10 cellular contexts compared by ENCODE assay signal in genomic region chr11:86486261-86487030, GRCh38.
DNase-seq lines count a peak whose midpoint lies in the region; ATAC-seq and TF ChIP-seq lines count a peak whose summit lies in the region.
"Had no signal": no experiment of that assay in that cellular context is flagged by ENCODE, and none has a peak within 500 bp of the region (broad histone marks: within the 10 kb centered on the region; RNA-seq: fewer than 3 reads in every experiment).

No MANE protein-coding gene starts in this region.

- CTCF ChIA-PET in activated CD8-positive, alpha-beta memory T cell treated with anti-CD3 and anti-CD28 coated beads, Interleukin-2, amount 10 ng/mL, durations not matched to agents 7 days and 5 days (lab: Charles Lee): no interaction called here

- peaks cover 12% of the 10 kb centered on the region for H3K4me1 Mint-ChIP-seq in activated CD8-positive, alpha-beta memory T cell treated with anti-CD3 and anti-CD28 coated beads, Interleukin-2, amount 10 ng/mL, durations not matched to agents 7 days and 5 days
- peaks cover 16% of the 10 kb centered on the region for H3K4me1 Mint-ChIP-seq in neural crest cell

- TF ChIP-seq POLR2A in tibial nerve (IDR thresholded peaks at IDR 0.05): no peak

- peak; percentile 56 for ATAC-seq in HG02885 (IDR thresholded peaks at IDR 0.05; ENCODE audit: poor library complexity, unreplicated experiment)
- ATAC-seq in activated CD8-positive, alpha-beta memory T cell treated with anti-CD3 and anti-CD28 coated beads, Interleukin-2, amount 10 ng/mL, durations not matched to agents 7 days and 5 days: peak; percentile 86

- DNase-seq in COLO668 (lab: John Stamatoyannopoulos, UW; ENCODE audit: unreplicated experiment): peak; percentile 73
- DNase-seq in activated CD8-positive, alpha-beta memory T cell treated with anti-CD3 and anti-CD28 coated beads, Interleukin-2, amount 10 ng/mL, durations not matched to agents 7 days and 5 days: peak; percentile 58
- DNase-seq in neural crest cell (ENCODE audit: low read depth, low spot score): no peak
- no peak for DNase-seq in COR-L47 (lab: John Stamatoyannopoulos, UW)
- no peak for DNase-seq in tibial nerve (ENCODE audit: low spot score in 2 of 2)
- no peak for DNase-seq in DMS79 treated with DMSO at 0.1 percent for 48 hours (lab: John Stamatoyannopoulos, UW)
- no peak for DNase-seq in stimulated activated naive CD4-positive, alpha-beta T cell (lab: John Stamatoyannopoulos, UW)
- DNase-seq: cerebellar nuclear complex, DMS79 had no signal

- H3K36me3 ChIP-seq in tibial nerve: peaks cover 0 to 7% (median 0%) of the 10 kb centered on the region in 3 donors

- no peaks in the 10 kb centered on the region for H3K36me3 Mint-ChIP-seq in activated CD8-positive, alpha-beta memory T cell treated with anti-CD3 and anti-CD28 coated beads, Interleukin-2, amount 10 ng/mL, durations not matched to agents 7 days and 5 days
- H3K36me3 Mint-ChIP-seq in neural crest cell (ENCODE audit: low read depth): peaks cover 2% of the 10 kb centered on the region

- no peaks in the 10 kb centered on the region for H3K9me3 ChIP-seq in tibial nerve

- peak overlapping the region; percentile 32 for H3K27ac Mint-ChIP-seq in activated CD8-positive, alpha-beta memory T cell treated with anti-CD3 and anti-CD28 coated beads, Interleukin-2, amount 10 ng/mL, durations not matched to agents 7 days and 5 days
- peak overlapping the region; percentile 64 for H3K27ac Mint-ChIP-seq in neural crest cell (ENCODE audit: unreplicated experiment)

- H3K27ac ChIP-seq in tibial nerve: no peak overlapping the region

- TF ChIP-seq CTCF in neural crest cell (conservative IDR thresholded peaks at IDR 0.05) (no peak), tibial nerve (IDR thresholded peaks at IDR 0.05) (no peak)

- H3K4me3 ChIP-seq in tibial nerve: no peak overlapping the region

- H3K4me1 ChIP-seq in tibial nerve: peaks cover 0 to 24% (median 0%) of the 10 kb centered on the region in 4 donors

- H3K4me3 Mint-ChIP-seq in activated CD8-positive, alpha-beta memory T cell treated with anti-CD3 and anti-CD28 coated beads, Interleukin-2, amount 10 ng/mL, durations not matched to agents 7 days and 5 days: no peak overlapping the region
- H3K4me3 Mint-ChIP-seq in neural crest cell: no peak overlapping the region

- H3K27me3 Mint-ChIP-seq in activated CD8-positive, alpha-beta memory T cell treated with anti-CD3 and anti-CD28 coated beads, Interleukin-2, amount 10 ng/mL, durations not matched to agents 7 days and 5 days: peaks cover 10% of the 10 kb centered on the region
- H3K27me3 Mint-ChIP-seq in neural crest cell (ENCODE audit: low read depth): no peaks in the 10 kb centered on the region

- peak in 1 of 2 donors; percentile 38 for TF ChIP-seq EP300 in tibial nerve (IDR thresholded peaks at IDR 0.05)

- H3K27me3 ChIP-seq in tibial nerve: no peaks in the 10 kb centered on the region

- no peaks in the 10 kb centered on the region for H3K9me3 Mint-ChIP-seq in activated CD8-positive, alpha-beta memory T cell treated with anti-CD3 and anti-CD28 coated beads, Interleukin-2, amount 10 ng/mL, durations not matched to agents 7 days and 5 days (ENCODE audit: low read depth)
- no peaks in the 10 kb centered on the region for H3K9me3 Mint-ChIP-seq in neural crest cell

- WGBS in tibial nerve, 2 donors: 42 to 75% methylated on average over 5 of the region's 5 CpGs

Comparison
In these comparisons a context has a peak if more than half of its experiments do, and no peak if none do; other contexts are left out.
1. DNase-seq: peak in COLO668 (single experiment) and activated CD8-positive, alpha-beta memory T cell treated with anti-CD3 and anti-CD28 coated beads, Interleukin-2, amount 10 ng/mL, durations not matched to agents 7 days and 5 days (single experiment); none in neural crest cell (single experiment), COR-L47 (single experiment), tibial nerve (0 of 2), DMS79 treated with DMSO at 0.1 percent for 48 hours (single experiment) and stimulated activated naive CD4-positive, alpha-beta T cell (0 of 6).